8 cellular contexts compared by ENCODE assay signal in the genomic region with DNA sequence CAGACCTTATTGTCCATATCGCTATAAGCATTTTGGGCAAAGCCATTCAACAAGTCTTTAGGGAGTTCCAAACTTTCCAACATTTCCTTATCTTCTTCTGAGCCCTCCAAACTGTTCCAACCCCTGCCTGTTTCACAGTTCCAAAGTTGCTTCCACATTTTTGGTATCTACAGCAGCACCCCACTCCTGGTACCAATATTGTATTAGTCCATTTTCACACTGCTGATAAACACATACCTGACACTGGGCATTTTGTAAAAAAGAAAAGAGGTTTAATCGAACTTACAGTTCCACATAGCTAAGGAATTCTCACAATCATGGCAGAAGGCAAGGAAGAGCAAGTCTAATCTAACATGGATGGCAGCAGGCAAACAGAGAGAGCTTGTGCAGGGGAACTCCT.
"Had no signal": no experiment of that assay in that cellular context is flagged by ENCODE, and none has a peak within 500 bp of the region (broad histone marks: within the 10 kb centered on the region; RNA-seq: fewer than 3 reads in every experiment).

No MANE protein-coding gene starts in this region.

- H3K4me3 ChIP-seq: GM12878 had no signal

- DNase-seq: GDM1, GF-D8 had no signal

- FAIRE-seq: G401.6, GM12878, GM12891, GM12892, GM18507, GM19239 had no signal

- ATAC-seq: GM12878 had no signal
